2 cellular contexts compared by ENCODE assay signal in genomic region chr5:771871-772545, GRCh38. TPM values are rescaled to one million over a fixed set of nuclear protein-coding genes. Genes with fewer than 3 reads are reported as not detected.
"Had no signal": no experiment of that assay in that cellular context is flagged by ENCODE, and none has a peak within 500 bp of the region (broad histone marks: within the 10 kb centered on the region; RNA-seq: fewer than 3 reads in every experiment).

No MANE protein-coding gene starts in this region.

RNA-seq across cellular contexts. Expression of gene ZDHHC11B, which starts 12.5 kb away (rescaled TPM):
- total RNA-seq: activated naive CD4-positive, alpha-beta T cell treated with anti-CD3 and anti-CD28 coated beads for 36 hours; M059J had no signal
